ENCODE assay signal across 11 cellular contexts in the genomic region with DNA sequence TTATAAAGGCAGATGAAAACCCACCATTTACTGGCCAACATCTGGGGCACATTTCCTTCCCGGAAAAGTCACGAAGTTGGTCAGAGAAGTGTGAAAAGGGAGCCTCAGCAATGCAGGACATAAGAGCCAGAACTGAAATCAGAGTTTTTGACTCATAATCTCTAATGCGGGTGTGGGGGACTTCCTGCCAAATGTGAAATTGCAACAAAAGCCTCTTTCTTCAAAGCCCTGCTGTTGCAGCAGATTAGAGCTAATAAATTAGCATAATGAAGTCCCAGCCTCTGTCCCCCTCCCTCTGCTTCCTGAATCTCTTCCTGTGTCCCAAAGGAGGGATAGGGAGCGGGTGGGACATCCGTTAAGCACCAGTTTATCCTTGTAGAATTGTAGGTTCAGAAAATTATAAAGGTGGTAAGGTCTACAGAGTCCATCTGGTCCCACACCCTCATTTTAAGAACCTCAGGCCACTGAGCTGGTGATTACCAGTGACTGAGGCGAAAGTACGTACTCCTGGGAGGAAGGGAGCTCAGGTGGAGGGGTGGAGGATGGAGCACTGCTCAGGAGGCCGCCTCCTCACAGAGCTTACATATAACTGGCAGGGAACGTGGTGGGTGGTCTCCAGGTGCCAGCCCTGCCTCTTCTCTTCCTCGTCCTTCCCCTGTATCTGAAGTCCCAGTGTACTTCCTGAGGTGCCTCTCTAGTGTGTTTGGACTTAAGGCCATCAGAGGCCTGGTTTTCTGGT. TPM values are rescaled to one million over a fixed set of nuclear protein-coding genes. Genes with fewer than 3 reads are reported as not detected.
DNase-seq lines count a peak whose midpoint lies in the region; ATAC-seq and TF ChIP-seq lines count a peak whose summit lies in the region.
"Had no signal": no experiment of that assay in that cellular context is flagged by ENCODE, and none has a peak within 500 bp of the region (broad histone marks: within the 10 kb centered on the region; RNA-seq: fewer than 3 reads in every experiment).

No MANE protein-coding gene starts in this region.

- peak overlapping the region in 2 of 3 donors; percentile 70 to 81 for H3K27ac ChIP-seq in thyroid gland

- intact Hi-C loops in Right ventricle myocardium superior (cut with DNase I): no loop called here
- intact Hi-C loops in thyroid gland (cut with DNase I): no loop called here
- intact Hi-C loops in Caco-2 (cut with micrococcal nuclease; ENCODE audit: unreplicated experiment): no loop called here

- no peaks in the 10 kb centered on the region for H3K9me3 Mint-ChIP-seq in activated naive CD4-positive, alpha-beta T cell treated with anti-CD3 and anti-CD28 coated beads, Interleukin-2, amount 10 ng/mL, durations not matched to agents 7 days and 5 days
- H3K9me3 Mint-ChIP-seq in Caco-2 (ENCODE audit: unreplicated experiment): no peaks in the 10 kb centered on the region
- H3K9me3 Mint-ChIP-seq: type B pancreatic cell had no signal

- TF ChIP-seq CTCF in thyroid gland (IDR thresholded peaks at IDR 0.05): no peak
- no peak for TF ChIP-seq CTCF in Caco-2 (IDR thresholded peaks at IDR 0.05; ENCODE audit: insufficient read depth in 1 of 2, low read depth in 1 of 2, low read length in 1 of 2, severe bottlenecking in 1 of 2, unreplicated experiment in 1 of 2)

- H3K27me3 ChIP-seq in thyroid gland: no peaks in the 10 kb centered on the region
- no peaks in the 10 kb centered on the region for H3K27me3 ChIP-seq in Caco-2 (replicated peaks; ENCODE audit: control insufficient read depth, insufficient read depth, low read length)
- H3K27me3 ChIP-seq: pancreas had no signal

- H3K36me3 ChIP-seq in thyroid gland: peaks cover 0 to 12% of the 10 kb centered on the region in 2 donors
- no peaks in the 10 kb centered on the region; the same call in none of the 2 replicates for H3K36me3 ChIP-seq in Caco-2 (ENCODE audit: control insufficient read depth, insufficient read depth, low read length)
- H3K36me3 ChIP-seq: pancreas had no signal

- POLR2A ChIA-PET in Caco-2 (lab: Charles Lee): no interaction called here

- peaks cover 48% of the 10 kb centered on the region for H3K36me3 Mint-ChIP-seq in activated naive CD4-positive, alpha-beta T cell treated with anti-CD3 and anti-CD28 coated beads, Interleukin-2, amount 10 ng/mL, durations not matched to agents 7 days and 5 days
- peaks cover 11% of the 10 kb centered on the region for H3K36me3 Mint-ChIP-seq in Caco-2 (ENCODE audit: insufficient read depth, unreplicated experiment)

- CTCF ChIA-PET in activated naive CD4-positive, alpha-beta T cell treated with anti-CD3 and anti-CD28 coated beads, Interleukin-2, amount 10 ng/mL, durations not matched to agents 7 days and 5 days (lab: Charles Lee): interaction anchor here (1.2 kb wide), 1 partner anchor 13 kb away, joined by 3 read pairs; no protein-coding TSS in a partner anchor
- CTCF ChIA-PET in Caco-2 (lab: Charles Lee): interaction anchor here (1.2 kb wide), 1 partner anchor 174 kb away, joined by 3 read pairs; a partner anchor contains a TSS

- no peak overlapping the region for H3K4me3 Mint-ChIP-seq in activated naive CD4-positive, alpha-beta T cell treated with anti-CD3 and anti-CD28 coated beads, Interleukin-2, amount 10 ng/mL, durations not matched to agents 7 days and 5 days
- H3K4me3 Mint-ChIP-seq in Caco-2 (ENCODE audit: unreplicated experiment): no peak overlapping the region
- H3K4me3 Mint-ChIP-seq: type B pancreatic cell had no signal

- TF ChIP-seq POLR2A in thyroid gland (IDR thresholded peaks at IDR 0.05): no peak

- H3K4me1 Mint-ChIP-seq in activated naive CD4-positive, alpha-beta T cell treated with anti-CD3 and anti-CD28 coated beads, Interleukin-2, amount 10 ng/mL, durations not matched to agents 7 days and 5 days: peaks cover 25% of the 10 kb centered on the region
- H3K4me1 Mint-ChIP-seq in Caco-2 (ENCODE audit: low read depth, unreplicated experiment): no peaks in the 10 kb centered on the region

- ATAC-seq in HG03558 (IDR thresholded peaks at IDR 0.05; ENCODE audit: extremely low read depth, unreplicated experiment) (peak; percentile 59), Right ventricle myocardium superior (ENCODE audit: poor library complexity) (peak; percentile 22)

- no peaks in the 10 kb centered on the region for H3K27me3 Mint-ChIP-seq in activated naive CD4-positive, alpha-beta T cell treated with anti-CD3 and anti-CD28 coated beads, Interleukin-2, amount 10 ng/mL, durations not matched to agents 7 days and 5 days
- H3K27me3 Mint-ChIP-seq in Caco-2 (ENCODE audit: insufficient read depth, unreplicated experiment): no peaks in the 10 kb centered on the region
- H3K27me3 Mint-ChIP-seq: type B pancreatic cell had no signal

- no TSS peak for BruUV-seq in Caco-2 (replicated peaks; lab: Mats Ljungman, UMichigan)

- peak; percentile 33 for DNase-seq in activated naive CD4-positive, alpha-beta T cell treated with Interleukin-2 at 50 U/mL for 16 hours
- DNase-seq in activated naive CD4-positive, alpha-beta T cell treated with anti-CD3 and anti-CD28 coated beads, Interleukin-2, amount 10 ng/mL, durations not matched to agents 7 days and 5 days: no peak
- DNase-seq in Right ventricle myocardium superior (no peak), thyroid gland (no peak), activated gamma-delta T cell (lab: John Stamatoyannopoulos, UW) (no peak), NCI-H2081 (lab: John Stamatoyannopoulos, UW) (no peak), Caco-2 (no peak)
- DNase-seq: NCI-H446, pancreas had no signal

- H3K27ac Mint-ChIP-seq in activated naive CD4-positive, alpha-beta T cell treated with anti-CD3 and anti-CD28 coated beads, Interleukin-2, amount 10 ng/mL, durations not matched to agents 7 days and 5 days: no peak overlapping the region
- H3K27ac Mint-ChIP-seq in Caco-2 (ENCODE audit: unreplicated experiment): no peak overlapping the region
- H3K27ac Mint-ChIP-seq: type B pancreatic cell had no signal

- H3K4me3 ChIP-seq in thyroid gland (replicated peaks in 1 of 3) (no peak overlapping the region), Caco-2 (ENCODE audit: low read depth, low read length) (no peak overlapping the region)
- H3K4me3 ChIP-seq: pancreas had no signal

- H3K4me1 ChIP-seq in thyroid gland (peaks cover 19 to 42% of the 10 kb centered on the region in 2 donors), Caco-2 (no peaks in the 10 kb centered on the region)
- H3K4me1 ChIP-seq: pancreas had no signal

- no peaks in the 10 kb centered on the region for H3K9me3 ChIP-seq in thyroid gland
- no peaks in the 10 kb centered on the region for H3K9me3 ChIP-seq in Caco-2
- H3K9me3 ChIP-seq: pancreas had no signal

- 85% methylated on average over 9 to 10 of the region's 10 CpGs for WGBS in thyroid gland, 2 donors

RNA-seq across cellular contexts. Expression of a gene that starts 35.0 kb away (rescaled TPM):
- total RNA-seq in Right ventricle myocardium superior (67.4 TPM), thyroid gland (100 to 1,000 TPM in 2 of 4 donors, 10 to 100 TPM in 2; 74.8 to 189 (median 113) TPM), Caco-2 (2022) (34.6 and 40.3 TPM in 2 replicates)
